In the genomic region with DNA sequence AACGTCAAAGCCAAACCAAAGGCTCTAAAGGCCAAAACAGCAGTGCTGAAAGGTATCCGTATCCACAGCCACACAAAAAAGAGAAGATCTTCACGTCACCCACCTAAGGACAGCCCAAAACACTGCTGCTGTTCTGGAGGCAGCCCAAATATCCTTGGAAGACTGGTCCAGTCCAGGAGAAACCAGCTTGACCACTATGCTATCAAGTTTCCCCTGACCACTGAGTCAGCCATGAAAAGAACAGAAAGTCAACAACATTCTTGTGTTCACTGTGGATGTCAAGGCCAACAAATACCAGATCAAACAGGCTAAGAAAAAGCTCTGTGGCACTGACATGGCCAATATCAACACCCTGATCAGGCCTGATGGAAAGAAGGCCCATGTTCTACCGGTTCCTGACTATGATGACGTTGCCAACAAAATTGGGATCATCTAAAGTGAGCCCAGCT, we compare ENCODE assay signal across 10 cellular contexts. TPM values are rescaled to one million over a fixed set of nuclear protein-coding genes. Genes with fewer than 3 reads are reported as not detected.
DNase-seq lines count a peak whose midpoint lies in the region; ATAC-seq and TF ChIP-seq lines count a peak whose summit lies in the region.
"Had no signal": no experiment of that assay in that cellular context is flagged by ENCODE, and none has a peak within 500 bp of the region (broad histone marks: within the 10 kb centered on the region; RNA-seq: fewer than 3 reads in every experiment).

No MANE protein-coding gene starts in this region.

- POLR2A ChIA-PET in CD4-positive, alpha-beta T cell (lab: Charles Lee) = no interaction called here

- no peak overlapping the region for H3K4me3 ChIP-seq in cardiac fibroblast (replicated peaks in 1 of 2; ENCODE audit: low read depth in 2 of 2, low read length in 2 of 2)
- H3K4me3 ChIP-seq: left ventricle myocardium inferior, thoracic aorta had no signal

- no peaks in the 10 kb centered on the region for H3K27me3 ChIP-seq in CD4-positive, alpha-beta T cell (ENCODE audit: control insufficient read depth, insufficient read depth, low read length)

- peak overlapping the region; percentile 59 for H3K27ac Mint-ChIP-seq in CD4-positive, alpha-beta T cell
- H3K27ac Mint-ChIP-seq in activated CD4-positive, alpha-beta T cell treated with anti-CD3 and anti-CD28 coated beads, Interleukin-2, amount 10 ng/mL, durations not matched to agents 24 days and 14 days = no peak overlapping the region

- H3K9me3 Mint-ChIP-seq in CD4-positive, alpha-beta T cell = no peaks in the 10 kb centered on the region
- peaks cover 4% of the 10 kb centered on the region for H3K9me3 Mint-ChIP-seq in activated CD4-positive, alpha-beta T cell treated with anti-CD3 and anti-CD28 coated beads, Interleukin-2, amount 10 ng/mL, durations not matched to agents 24 days and 14 days

- DNase-seq in CD4-positive, alpha-beta T cell = no peak
- peak; percentile 40 to 67 for DNase-seq in cardiac fibroblast (ENCODE audit: low read depth in 2 of 2)
- peak; percentile 60 for DNase-seq in mucosa of gallbladder (ENCODE audit: low spot score)
- DNase-seq in activated CD4-positive, alpha-beta T cell treated with anti-CD3 and anti-CD28 coated beads, Interleukin-2, amount 10 ng/mL, durations not matched to agents 24 days and 14 days = no peak
- DNase-seq: left ventricle myocardium inferior had no signal

- H3K36me3 Mint-ChIP-seq in CD4-positive, alpha-beta T cell (ENCODE audit: low read depth) = peaks cover 11% of the 10 kb centered on the region
- peaks cover 7% of the 10 kb centered on the region for H3K36me3 Mint-ChIP-seq in activated CD4-positive, alpha-beta T cell treated with anti-CD3 and anti-CD28 coated beads, Interleukin-2, amount 10 ng/mL, durations not matched to agents 24 days and 14 days (ENCODE audit: low read depth)

- no peaks in the 10 kb centered on the region for H3K27me3 Mint-ChIP-seq in CD4-positive, alpha-beta T cell
- no peaks in the 10 kb centered on the region for H3K27me3 Mint-ChIP-seq in activated CD4-positive, alpha-beta T cell treated with anti-CD3 and anti-CD28 coated beads, Interleukin-2, amount 10 ng/mL, durations not matched to agents 24 days and 14 days

- intact Hi-C loops in CD4-positive, alpha-beta T cell (cut with DNase I, micrococcal nuclease) = no loop called here
- intact Hi-C loops in activated CD4-positive, alpha-beta T cell treated with anti-CD3 and anti-CD28 coated beads, Interleukin-2, amount 10 ng/mL, durations not matched to agents 24 days and 14 days (cut with micrococcal nuclease) = loop anchor here (5.0 kb wide), 1 partner anchor 39 kb away; no protein-coding TSS in a partner anchor

- peaks cover 67% of the 10 kb centered on the region for H3K4me1 Mint-ChIP-seq in CD4-positive, alpha-beta T cell (ENCODE audit: low read depth)
- peaks cover 40% of the 10 kb centered on the region for H3K4me1 Mint-ChIP-seq in activated CD4-positive, alpha-beta T cell treated with anti-CD3 and anti-CD28 coated beads, Interleukin-2, amount 10 ng/mL, durations not matched to agents 24 days and 14 days

- H3K36me3 ChIP-seq in KOPT-K1 (ENCODE audit: insufficient read depth, low read length) = no peaks in the 10 kb centered on the region
- H3K36me3 ChIP-seq: left ventricle myocardium inferior, thoracic aorta had no signal

- no peaks in the 10 kb centered on the region for H3K9me3 ChIP-seq in CD4-positive, alpha-beta T cell (ENCODE audit: control insufficient read depth, low read length)
- H3K9me3 ChIP-seq in KOPT-K1 (ENCODE audit: insufficient read depth, low read length, poor library complexity, severe bottlenecking) = peaks cover 14% of the 10 kb centered on the region
- H3K9me3 ChIP-seq: thoracic aorta had no signal

- peak overlapping the region; percentile 38 for H3K4me3 Mint-ChIP-seq in CD4-positive, alpha-beta T cell
- no peak overlapping the region for H3K4me3 Mint-ChIP-seq in activated CD4-positive, alpha-beta T cell treated with anti-CD3 and anti-CD28 coated beads, Interleukin-2, amount 10 ng/mL, durations not matched to agents 24 days and 14 days

- CTCF ChIA-PET in CD4-positive, alpha-beta T cell (lab: Charles Lee) = no interaction called here

- TF ChIP-seq CTCF in CD4-positive, alpha-beta T cell (IDR thresholded peaks at IDR 0.05) = no peak
- no peak for TF ChIP-seq CTCF in cardiac fibroblast (IDR thresholded peaks at IDR 0.05; ENCODE audit: low read depth, low read length)

- no peak for ATAC-seq in CD4-positive, alpha-beta T cell (ENCODE audit: poor library complexity)
- ATAC-seq in GM18858 (IDR thresholded peaks at IDR 0.05; ENCODE audit: unreplicated experiment) (no peak), HG03520 (IDR thresholded peaks at IDR 0.05; ENCODE audit: unreplicated experiment) (no peak), GM21529 (IDR thresholded peaks at IDR 0.05; ENCODE audit: unreplicated experiment) (no peak)

- H3K27ac ChIP-seq in CD4-positive, alpha-beta T cell (ENCODE audit: low read depth, low read length) = no peak overlapping the region
- peak overlapping the region; percentile 17 for H3K27ac ChIP-seq in KOPT-K1 (ENCODE audit: low read depth, low read length, poor library complexity, severe bottlenecking)
- H3K27ac ChIP-seq: left ventricle myocardium inferior had no signal

RNA-seq across cellular contexts. Expression of gene ARID4B, which starts 32.1 kb away (rescaled TPM):
- total RNA-seq in CD4-positive, alpha-beta T cell = 100 to 1,000 TPM; 127 to 130 TPM
- total RNA-seq in mucosa of gallbladder = 39.9 TPM
- 50.8 and 50.9 TPM in 2 replicates for total RNA-seq in activated CD4-positive, alpha-beta T cell treated with anti-CD3 and anti-CD28 coated beads, Interleukin-2, amount 10 ng/mL, durations not matched to agents 24 days and 14 days

RNA-seq across cellular contexts. Expression of gene GGPS1, which starts 32.4 kb away (rescaled TPM):
- 10 to 100 TPM; 20.6 to 20.9 TPM for total RNA-seq in CD4-positive, alpha-beta T cell
- total RNA-seq in mucosa of gallbladder = 34.5 TPM
- total RNA-seq in activated CD4-positive, alpha-beta T cell treated with anti-CD3 and anti-CD28 coated beads, Interleukin-2, amount 10 ng/mL, durations not matched to agents 24 days and 14 days = 30.8 and 33.9 TPM in 2 replicates

Comparison
In these comparisons a context has a peak if more than half of its experiments do, and no peak if none do; other contexts are left out.
1. DNase-seq: peak in cardiac fibroblast (2 of 2) and mucosa of gallbladder (single experiment); none in CD4-positive, alpha-beta T cell (0 of 10) and activated CD4-positive, alpha-beta T cell treated with anti-CD3 and anti-CD28 coated beads, Interleukin-2, amount 10 ng/mL, durations not matched to agents 24 days and 14 days (single experiment).